Comparison of ENCODE assay signal across 2 cellular contexts in the genomic region with DNA sequence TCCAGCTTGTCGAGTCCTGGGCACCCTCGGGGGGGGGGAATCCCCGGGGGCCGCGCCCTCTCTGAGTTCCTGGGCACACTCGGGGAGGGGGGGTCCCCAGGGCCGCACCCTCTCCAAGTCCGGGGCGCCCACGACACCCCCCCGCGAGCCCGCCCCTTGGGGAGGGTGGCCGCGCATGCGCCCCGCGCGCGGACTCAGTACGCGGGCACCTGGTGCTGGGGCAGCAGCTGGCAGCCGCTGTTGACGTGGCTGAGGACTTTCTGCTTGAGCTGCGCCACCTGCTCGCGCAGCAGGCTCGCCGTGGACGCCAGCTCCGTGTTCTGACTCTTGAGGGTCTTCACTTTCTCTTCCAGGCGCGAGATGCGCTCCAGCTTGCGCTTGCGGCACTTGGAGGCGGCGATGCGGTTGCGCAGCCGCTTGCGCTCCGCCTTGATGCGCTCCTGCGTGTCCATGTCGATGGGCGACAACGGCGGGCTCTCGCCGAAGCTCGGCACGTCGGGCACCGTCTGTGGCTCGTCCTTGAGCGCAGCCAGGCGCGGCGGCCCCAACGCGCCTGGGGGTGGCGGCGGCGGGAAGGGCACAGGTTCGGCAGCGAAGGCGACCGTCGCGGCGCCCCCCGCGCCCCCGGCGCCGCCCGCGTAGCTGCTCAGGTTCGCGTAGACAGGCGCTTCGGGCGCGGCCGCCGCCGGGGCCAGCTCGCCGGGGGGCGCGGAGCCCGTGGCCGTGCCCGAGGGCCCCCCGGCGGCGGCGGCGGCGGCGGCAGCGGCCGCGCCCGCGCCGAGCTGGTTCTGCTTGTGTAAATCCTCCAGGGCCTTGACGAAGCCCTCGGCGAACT.
TF ChIP-seq lines count a peak whose summit lies in the region.

No MANE protein-coding gene starts in this region.

TF ChIP-seq in IMR-90, 13 proteins besides CTCF, POLR2A, EP300 and RAD21:
- TF ChIP-seq, protein P1, sequence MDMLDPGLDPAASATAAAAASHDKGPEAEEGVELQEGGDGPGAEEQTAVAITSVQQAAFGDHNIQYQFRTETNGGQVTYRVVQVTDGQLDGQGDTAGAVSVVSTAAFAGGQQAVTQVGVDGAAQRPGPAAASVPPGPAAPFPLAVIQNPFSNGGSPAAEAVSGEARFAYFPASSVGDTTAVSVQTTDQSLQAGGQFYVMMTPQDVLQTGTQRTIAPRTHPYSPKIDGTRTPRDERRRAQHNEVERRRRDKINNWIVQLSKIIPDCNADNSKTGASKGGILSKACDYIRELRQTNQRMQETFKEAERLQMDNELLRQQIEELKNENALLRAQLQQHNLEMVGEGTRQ (IDR thresholded peaks at IDR 0.05; ENCODE audit: low read depth, low read length), result peak; percentile 11
- peak; percentile 91; the same call in 1 of the 2 replicates for TF ChIP-seq MAZ (IDR thresholded peaks at IDR 0.05; ENCODE audit: borderline replicate concordance, low read depth, low read length)
- TF ChIP-seq CHD1 (IDR thresholded peaks at IDR 0.05; ENCODE audit: low read depth, low read length), result peak; percentile 80
- TF ChIP-seq, protein P2, sequence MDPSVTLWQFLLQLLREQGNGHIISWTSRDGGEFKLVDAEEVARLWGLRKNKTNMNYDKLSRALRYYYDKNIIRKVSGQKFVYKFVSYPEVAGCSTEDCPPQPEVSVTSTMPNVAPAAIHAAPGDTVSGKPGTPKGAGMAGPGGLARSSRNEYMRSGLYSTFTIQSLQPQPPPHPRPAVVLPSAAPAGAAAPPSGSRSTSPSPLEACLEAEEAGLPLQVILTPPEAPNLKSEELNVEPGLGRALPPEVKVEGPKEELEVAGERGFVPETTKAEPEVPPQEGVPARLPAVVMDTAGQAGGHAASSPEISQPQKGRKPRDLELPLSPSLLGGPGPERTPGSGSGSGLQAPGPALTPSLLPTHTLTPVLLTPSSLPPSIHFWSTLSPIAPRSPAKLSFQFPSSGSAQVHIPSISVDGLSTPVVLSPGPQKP (IDR thresholded peaks at IDR 0.05; ENCODE audit: borderline replicate concordance, low read depth, low read length), result no peak
- TF ChIP-seq MAFK (IDR thresholded peaks at IDR 0.05; ENCODE audit: low read depth, low read length), result no peak
- 0 out of 2 replicates have a peak, but pooled peaks have one; percentile 14 for TF ChIP-seq CEBPB (IDR thresholded peaks at IDR 0.05; ENCODE audit: low read depth, low read length)
TF ChIP-seq in IMR-90: peak in this region for 4.

TF ChIP-seq in neural cell, 6 proteins besides CTCF, POLR2A, EP300 and RAD21:
- TF ChIP-seq, protein P3, sequence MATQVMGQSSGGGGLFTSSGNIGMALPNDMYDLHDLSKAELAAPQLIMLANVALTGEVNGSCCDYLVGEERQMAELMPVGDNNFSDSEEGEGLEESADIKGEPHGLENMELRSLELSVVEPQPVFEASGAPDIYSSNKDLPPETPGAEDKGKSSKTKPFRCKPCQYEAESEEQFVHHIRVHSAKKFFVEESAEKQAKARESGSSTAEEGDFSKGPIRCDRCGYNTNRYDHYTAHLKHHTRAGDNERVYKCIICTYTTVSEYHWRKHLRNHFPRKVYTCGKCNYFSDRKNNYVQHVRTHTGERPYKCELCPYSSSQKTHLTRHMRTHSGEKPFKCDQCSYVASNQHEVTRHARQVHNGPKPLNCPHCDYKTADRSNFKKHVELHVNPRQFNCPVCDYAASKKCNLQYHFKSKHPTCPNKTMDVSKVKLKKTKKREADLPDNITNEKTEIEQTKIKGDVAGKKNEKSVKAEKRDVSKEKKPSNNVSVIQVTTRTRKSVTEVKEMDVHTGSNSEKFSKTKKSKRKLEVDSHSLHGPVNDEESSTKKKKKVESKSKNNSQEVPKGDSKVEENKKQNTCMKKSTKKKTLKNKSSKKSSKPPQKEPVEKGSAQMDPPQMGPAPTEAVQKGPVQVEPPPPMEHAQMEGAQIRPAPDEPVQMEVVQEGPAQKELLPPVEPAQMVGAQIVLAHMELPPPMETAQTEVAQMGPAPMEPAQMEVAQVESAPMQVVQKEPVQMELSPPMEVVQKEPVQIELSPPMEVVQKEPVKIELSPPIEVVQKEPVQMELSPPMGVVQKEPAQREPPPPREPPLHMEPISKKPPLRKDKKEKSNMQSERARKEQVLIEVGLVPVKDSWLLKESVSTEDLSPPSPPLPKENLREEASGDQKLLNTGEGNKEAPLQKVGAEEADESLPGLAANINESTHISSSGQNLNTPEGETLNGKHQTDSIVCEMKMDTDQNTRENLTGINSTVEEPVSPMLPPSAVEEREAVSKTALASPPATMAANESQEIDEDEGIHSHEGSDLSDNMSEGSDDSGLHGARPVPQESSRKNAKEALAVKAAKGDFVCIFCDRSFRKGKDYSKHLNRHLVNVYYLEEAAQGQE (IDR thresholded peaks at IDR 0.05; ENCODE audit: borderline replicate concordance), result peak; percentile 83
- TF ChIP-seq MXI1 (conservative IDR thresholded peaks at IDR 0.05; ENCODE audit: poor library complexity, severe bottlenecking) (peak; percentile 27), EZH2 (IDR thresholded peaks at IDR 0.05; ENCODE audit: borderline replicate concordance, insufficient read depth, low read length, poor library complexity, severe bottlenecking) (no peak), POLR2AphosphoS5 (IDR thresholded peaks at IDR 0.05) (peak; percentile 86), SMC3 (conservative IDR thresholded peaks at IDR 0.05; ENCODE audit: poor library complexity) (peak; percentile 19), TAF1 (IDR thresholded peaks at IDR 0.05; ENCODE audit: low read depth) (peak; percentile 36)
